8 cellular contexts compared by ENCODE assay signal in the genomic region with DNA sequence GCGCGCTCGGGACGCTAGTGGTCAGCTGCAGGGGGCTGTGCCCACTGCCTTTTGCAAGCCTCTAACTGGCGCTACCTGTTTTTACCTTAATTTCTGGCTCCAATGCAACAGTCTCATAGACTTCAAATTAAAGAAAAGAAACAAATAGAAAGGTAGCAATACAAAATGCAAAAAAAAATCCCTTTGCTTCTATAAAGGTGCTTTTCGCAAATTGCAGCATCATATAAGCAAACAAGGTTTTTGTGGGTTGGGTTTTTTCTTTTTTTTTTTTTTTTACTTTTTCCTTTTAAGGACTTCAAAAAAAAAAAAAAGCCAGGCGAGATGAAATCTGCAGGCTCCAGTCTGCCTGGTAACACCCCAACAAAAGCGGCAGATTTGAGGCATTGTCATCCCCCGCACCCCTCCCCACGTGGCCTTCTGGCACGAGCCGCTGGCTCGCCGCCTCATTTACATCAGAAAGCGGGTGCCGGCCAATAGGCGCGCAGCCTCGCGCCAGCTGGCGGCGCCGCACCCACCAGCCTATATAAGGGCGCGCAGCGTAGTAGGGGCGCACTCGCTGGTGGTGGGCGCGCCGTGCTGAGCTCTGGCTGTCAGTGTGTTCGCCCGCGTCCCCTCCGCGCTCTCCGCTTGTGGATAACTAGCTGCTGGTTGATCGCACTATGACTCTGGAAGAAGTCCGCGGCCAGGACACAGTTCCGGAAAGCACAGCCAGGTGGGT. TPM values are rescaled to one million over a fixed set of nuclear protein-coding genes. Genes with fewer than 3 reads are reported as not detected.
DNase-seq lines count a peak whose midpoint lies in the region; ATAC-seq and TF ChIP-seq lines count a peak whose summit lies in the region.

TSS of gene GADD45G (plus strand) at position 550 of the 718 bp plus-strand sequence. CDS start at position 660, 110 bp downstream.

- H3K36me3 ChIP-seq in endocrine pancreas (ENCODE audit: control insufficient read depth, insufficient read depth, low read length): no peaks in the 10 kb centered on the region
- no peaks in the 10 kb centered on the region for H3K36me3 ChIP-seq in mesodermal cell (ENCODE audit: control insufficient read depth, insufficient read depth, low read length)

- DNase-seq in GM13977 (ENCODE audit: low spot score) (peak; percentile 91), NCI-H69 (lab: John Stamatoyannopoulos, UW) (peak; percentile 99), glomerular visceral epithelial cell (ENCODE audit: extremely low spot score) (no peak)
- DNase-seq in activated CD8-positive, alpha-beta memory T cell treated with anti-CD3 and anti-CD28 coated beads, Interleukin-2, amount 50 U/mL, for 1 hour (ENCODE audit: extremely low read depth): peak; percentile 85
- DNase-seq in stimulated activated CD8-positive, alpha-beta memory T cell treated with anti-CD3 and anti-CD28 coated beads, Interleukin-12 subunit alpha, Interleukin-12 subunit beta, amount 100 ng/mL, for 4 hours (ENCODE audit: low read depth): peak; percentile 74

- ATAC-seq in HG03432 (IDR thresholded peaks at IDR 0.05; ENCODE audit: unreplicated experiment): peak; percentile 67

- no peaks in the 10 kb centered on the region for H3K9me3 ChIP-seq in endocrine pancreas (ENCODE audit: control insufficient read depth, low read length)
- no peaks in the 10 kb centered on the region for H3K9me3 ChIP-seq in mesodermal cell (ENCODE audit: control insufficient read depth, low read length)

- H3K9ac ChIP-seq in endocrine pancreas (ENCODE audit: control insufficient read depth, insufficient read depth, low read length): peak within 1 kb of the TSS; percentile 90

- peaks cover 6% of the 10 kb centered on the region for H3K4me1 ChIP-seq in endocrine pancreas (ENCODE audit: control insufficient read depth, insufficient read depth, low read length)
- H3K4me1 ChIP-seq in mesodermal cell (ENCODE audit: control insufficient read depth, insufficient read depth, low read length, poor library complexity, severe bottlenecking): peaks cover 16% of the 10 kb centered on the region

- no peaks in the 10 kb centered on the region for H3K27me3 ChIP-seq in endocrine pancreas (ENCODE audit: control insufficient read depth, insufficient read depth, low read length)

- in situ Hi-C loops in GM13977 (cut with MboI; ENCODE audit: low pct_unique_long_range_greater_than_20kb, low sequenced_read_pairs, unreplicated experiment): loop anchor here (10.0 kb wide), 1 partner anchor 500 kb away; no protein-coding TSS in a partner anchor

- H3K4me3 ChIP-seq in endocrine pancreas (ENCODE audit: control insufficient read depth, insufficient read depth, low read length) (peak within 1 kb of the TSS; percentile 50), mesodermal cell (ENCODE audit: extremely low read depth, insufficient read depth, low read length, poor library complexity, severe bottlenecking) (peak within 1 kb of the TSS; percentile 54)

- 0 to 1% methylated on average over 27 to 37 of the region's 41 CpGs for WGBS in mesodermal cell (ENCODE audit: insufficient coverage in 2 of 2), 2 experiments

- H3K27ac ChIP-seq in mesodermal cell (ENCODE audit: low read depth, low read length, severe bottlenecking): peak within 1 kb of the TSS; percentile 83

- TF ChIP-seq CTCF in GM13977 (IDR thresholded peaks at IDR 0.05; ENCODE audit: extremely low read depth, insufficient read depth, missing control alignments): no peak

RNA-seq across cellular contexts. Expression of gene GADD45G, which starts in this region (rescaled TPM):
- polyA plus RNA-seq in mesodermal cell (2013, experiment 1 of 2): 3.5 TPM
- 5.6 TPM for polyA plus RNA-seq in mesodermal cell (2013, experiment 2 of 2)
